9 cellular contexts compared by ENCODE assay signal in the genomic region with DNA sequence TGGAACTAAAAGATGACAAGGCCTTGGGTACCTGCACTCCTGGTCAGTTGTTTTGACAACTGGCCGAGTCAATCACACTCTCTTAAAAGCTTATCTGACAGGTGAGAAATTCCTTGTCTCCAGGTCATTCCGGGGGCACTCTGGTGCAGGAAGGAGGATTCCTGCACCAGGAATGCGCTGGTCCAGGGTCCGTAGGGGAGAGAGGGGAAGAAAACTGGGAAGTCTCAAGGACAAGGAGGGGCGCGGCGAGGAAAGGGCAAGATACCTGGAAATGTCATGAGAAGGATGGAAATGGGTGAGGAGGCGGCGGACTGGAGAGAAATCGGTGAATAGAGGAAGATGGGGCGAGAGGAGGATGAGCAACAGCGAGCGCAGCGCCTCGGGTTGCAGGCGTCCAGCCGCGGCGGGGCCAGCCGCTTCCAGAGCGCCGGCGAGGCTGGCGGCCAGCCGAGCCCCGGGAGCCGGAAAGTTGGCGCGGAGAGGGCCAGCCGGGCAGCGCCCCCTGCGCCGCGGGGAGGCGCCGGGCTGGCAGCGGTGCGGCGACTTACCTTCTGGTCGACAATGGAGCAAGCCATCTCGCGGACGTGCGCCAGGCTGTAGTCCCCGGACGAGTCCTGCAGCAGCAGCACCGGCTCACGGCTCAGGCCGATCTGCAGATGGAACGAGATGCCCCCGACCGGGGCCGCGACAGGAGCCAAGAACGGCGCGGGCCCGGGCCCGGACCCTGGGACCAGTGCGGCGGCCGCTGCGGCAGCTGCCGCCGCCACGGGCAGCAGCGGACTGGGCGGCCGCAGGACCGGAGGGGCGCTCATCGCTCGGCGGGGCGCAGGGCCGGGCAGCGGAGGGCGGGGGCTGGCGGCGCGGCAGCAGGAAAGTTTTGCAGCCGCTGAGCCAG. TPM values are rescaled to one million over a fixed set of nuclear protein-coding genes. Genes with fewer than 3 reads are reported as not detected.
DNase-seq lines count a peak whose midpoint lies in the region; ATAC-seq and TF ChIP-seq lines count a peak whose summit lies in the region.
"Had no signal": no experiment of that assay in that cellular context is flagged by ENCODE, and none has a peak within 500 bp of the region (broad histone marks: within the 10 kb centered on the region; RNA-seq: fewer than 3 reads in every experiment).

No MANE protein-coding gene starts in this region.

- WGBS in esophagus squamous epithelium, 2 donors: 1 to 5% methylated on average over 12 to 33 of the region's 82 CpGs

- in situ Hi-C loops in GM13977 (cut with MboI; ENCODE audit: low pct_unique_long_range_greater_than_20kb, low sequenced_read_pairs, unreplicated experiment): no loop called here

- H3K36me3 Mint-ChIP-seq in type B pancreatic cell: no peaks in the 10 kb centered on the region

- H3K9me3 ChIP-seq in A673 (ENCODE audit: low read depth, low read length, poor library complexity, severe bottlenecking) (no peaks in the 10 kb centered on the region), esophagus squamous epithelium (no peaks in the 10 kb centered on the region)
- H3K9me3 ChIP-seq: neutrophil had no signal

- H3K36me3 ChIP-seq in A673 (ENCODE audit: insufficient read depth, low read length, poor library complexity, severe bottlenecking) (no peaks in the 10 kb centered on the region), esophagus squamous epithelium (no peaks in the 10 kb centered on the region)
- H3K36me3 ChIP-seq: neutrophil had no signal

- peak overlapping the region; percentile 97 for H3K4me3 Mint-ChIP-seq in type B pancreatic cell

- peak; percentile 24 for DNase-seq in A673 (ENCODE audit: low spot score)
- peak; percentile 55 for DNase-seq in GM13977 (ENCODE audit: low spot score)
- peak; percentile 15 for DNase-seq in SW480 (ENCODE audit: low spot score)
- DNase-seq in esophagus squamous epithelium (lab: John Stamatoyannopoulos, UW): no peak
- peak; percentile 72 for DNase-seq in midbrain (lab: John Stamatoyannopoulos, UW)
- peak; percentile 76 for DNase-seq in type B pancreatic cell (ENCODE audit: extremely low spot score, unreplicated experiment)
- DNase-seq in T-helper 9 cell: no peak

- H3K4me1 Mint-ChIP-seq in type B pancreatic cell (ENCODE audit: unreplicated experiment): peaks cover 22% of the 10 kb centered on the region

- H3K27me3 Mint-ChIP-seq in type B pancreatic cell: peaks cover 22% of the 10 kb centered on the region

- peak overlapping the region; percentile 97 for H3K4me3 ChIP-seq in A673 (ENCODE audit: low read depth, low read length, poor library complexity, severe bottlenecking)
- H3K4me3 ChIP-seq in esophagus squamous epithelium: peak overlapping the region; percentile 50 to 74 (median 60)

- TF ChIP-seq CTCF in A673 (conservative IDR thresholded peaks at IDR 0.05; ENCODE audit: low read depth, low read length) (no peak), GM13977 (IDR thresholded peaks at IDR 0.05; ENCODE audit: extremely low read depth, insufficient read depth, missing control alignments) (no peak), esophagus squamous epithelium (IDR thresholded peaks at IDR 0.05) (peak in 1 of 6 experiments; percentile 6), type B pancreatic cell (conservative IDR thresholded peaks at IDR 0.05) (peak; percentile 35)

- no peak for TF ChIP-seq POLR2A in esophagus squamous epithelium (IDR thresholded peaks at IDR 0.05)

- H3K27me3 ChIP-seq in A673 (replicated peaks; ENCODE audit: insufficient read depth, low read depth, low read length, poor library complexity) (no peaks in the 10 kb centered on the region), esophagus squamous epithelium (peaks cover 0 to 35% (median 0%) of the 10 kb centered on the region in 4 donors)

- CTCF ChIA-PET in A673 (lab: Charles Lee): interaction anchor here (0.7 kb wide), 1 partner anchor 193 kb away, joined by 7 read pairs; no protein-coding TSS in a partner anchor

- H3K4me1 ChIP-seq in A673 (ENCODE audit: insufficient read depth, low read length, poor library complexity, severe bottlenecking): peaks cover 47% of the 10 kb centered on the region
- peaks cover 11 to 28% (median 11%) of the 10 kb centered on the region in 3 donors for H3K4me1 ChIP-seq in esophagus squamous epithelium

- peak overlapping the region; percentile 78 for H3K27ac Mint-ChIP-seq in type B pancreatic cell

- intact Hi-C loops in A673 (cut with micrococcal nuclease; ENCODE audit: unreplicated experiment): loop anchor here (5.0 to 10.0 kb wide), 4 partner anchors 80 to 285 kb away; no protein-coding TSS in a partner anchor
- intact Hi-C loops in esophagus squamous epithelium (cut with DNase I): no loop called here

- no TSS peak for BruUV-seq in A673 (replicated peaks; lab: Mats Ljungman, UMichigan)

- H3K27ac ChIP-seq in A673 (ENCODE audit: low read depth, low read length, poor library complexity, severe bottlenecking) (peak overlapping the region; percentile 85), esophagus squamous epithelium (peak overlapping the region; percentile 55 to 89 (median 76))
- H3K27ac ChIP-seq: neutrophil had no signal

- ATAC-seq in HG03342 (IDR thresholded peaks at IDR 0.05; ENCODE audit: unreplicated experiment): peak; percentile 43

- POLR2A ChIA-PET in A673 (lab: Charles Lee; ENCODE audit: low non-redundant PET): no interaction called here

- H3K9me3 Mint-ChIP-seq in type B pancreatic cell: no peaks in the 10 kb centered on the region

RNA-seq across cellular contexts. Expression of a gene that starts 0.7 kb away (rescaled TPM):
- total RNA-seq in A673 (2021): 41.5 and 45.7 TPM in 2 replicates
- 10 to 100 TPM in 1 of 4 donors, 1 to 10 TPM in 2, under 1 TPM in 1; 0.30 to 10.7 (median 2.2) TPM for total RNA-seq in esophagus squamous epithelium
- total RNA-seq in type B pancreatic cell (ENCODE audit: low replicate concordance): 7.3 and 16.3 TPM in 2 replicates

Comparison
In these comparisons a context has a peak if more than half of its experiments do, and no peak if none do; other contexts are left out.
1. DNase-seq: peak in A673 (single experiment), GM13977 (single experiment), SW480 (single experiment), midbrain (single experiment) and type B pancreatic cell (single experiment); none in esophagus squamous epithelium (single experiment) and T-helper 9 cell (single experiment).